Comparison of ENCODE assay signal across 8 cellular contexts in the genomic region with DNA sequence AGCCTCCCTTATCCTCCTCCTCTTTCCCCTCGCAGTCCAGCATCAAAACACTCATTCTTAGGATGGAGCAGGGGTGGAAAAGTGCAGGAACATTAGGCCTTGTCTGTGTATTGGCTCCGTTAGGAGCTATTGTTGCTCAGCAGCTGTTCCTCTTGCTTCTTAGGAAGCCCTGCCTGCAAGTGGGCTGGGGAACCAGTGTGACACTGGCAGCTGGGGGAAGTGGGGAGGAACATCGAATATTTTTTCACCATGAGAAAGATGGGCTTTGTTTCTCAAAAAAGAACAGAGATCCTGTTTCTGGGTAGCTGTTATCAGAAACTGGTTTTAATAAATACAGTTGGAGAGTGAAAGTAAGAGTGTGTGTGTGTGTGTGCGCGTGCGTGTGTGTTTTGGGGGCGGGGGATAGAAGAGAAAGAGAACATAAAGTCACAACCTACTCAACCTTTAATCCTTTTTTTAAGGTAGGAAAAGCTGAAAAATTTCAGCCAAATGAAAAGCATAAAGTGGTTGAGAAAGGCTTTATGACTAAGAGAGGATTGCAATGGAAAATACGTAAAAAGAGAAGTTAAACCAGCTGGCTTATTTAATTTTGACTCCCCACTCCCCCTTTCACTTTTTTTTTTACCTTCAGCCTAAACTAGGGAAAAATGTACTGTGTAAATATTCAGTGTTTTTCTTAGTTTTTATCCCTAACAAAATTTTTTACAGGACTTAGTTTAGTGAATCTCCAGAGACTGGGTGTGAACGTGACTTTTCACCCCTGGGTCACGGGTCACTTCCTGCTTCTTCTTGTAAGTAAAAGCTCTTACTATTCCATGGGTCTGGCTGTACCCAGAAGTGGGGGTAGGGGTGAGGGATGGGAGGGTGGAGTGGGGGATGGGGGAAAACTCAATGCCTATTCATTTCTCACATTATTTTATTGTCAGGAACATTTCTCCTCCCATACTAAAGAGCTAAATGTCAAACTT.
DNase-seq lines count a peak whose midpoint lies in the region; ATAC-seq and TF ChIP-seq lines count a peak whose summit lies in the region.

No MANE protein-coding gene starts in this region.

- no peaks in the 10 kb centered on the region for H3K27me3 Mint-ChIP-seq in activated naive CD4-positive, alpha-beta T cell treated with anti-CD3 and anti-CD28 coated beads, Interleukin-2, amount 10 ng/mL, durations not matched to agents 7 days and 5 days

- peak overlapping the region; percentile 89 for H3K27ac Mint-ChIP-seq in activated naive CD4-positive, alpha-beta T cell treated with anti-CD3 and anti-CD28 coated beads, Interleukin-2, amount 10 ng/mL, durations not matched to agents 7 days and 5 days

- CTCF ChIA-PET in activated naive CD4-positive, alpha-beta T cell treated with anti-CD3 and anti-CD28 coated beads, Interleukin-2, amount 10 ng/mL, durations not matched to agents 7 days and 5 days (lab: Charles Lee), result interaction anchor here (1.1 to 6.3 kb wide), 5 partner anchors 10 to 64 kb away, joined by 3 to 54 read pairs (median 6); no protein-coding TSS in a partner anchor

- ATAC-seq in left ventricle myocardium superior (peak; percentile 72), foreskin keratinocyte (no peak), GM19328 (IDR thresholded peaks at IDR 0.05; ENCODE audit: unreplicated experiment) (no peak)

- H3K27ac ChIP-seq in foreskin keratinocyte, result no peak overlapping the region

- peaks cover 3% of the 10 kb centered on the region for H3K36me3 Mint-ChIP-seq in activated naive CD4-positive, alpha-beta T cell treated with anti-CD3 and anti-CD28 coated beads, Interleukin-2, amount 10 ng/mL, durations not matched to agents 7 days and 5 days

- DNase-seq in activated CD4-positive, CD25-positive, alpha-beta regulatory T cell treated with anti-CD3 and anti-CD28 coated beads, Interleukin-2, amount 50 U/mL, for 16 hours (ENCODE audit: low read depth, low spot score), result peak; percentile 26
- DNase-seq in activated CD4-positive, CD25-positive, alpha-beta regulatory T cell treated with anti-CD3 and anti-CD28 coated beads, Interleukin-2, amount 50 U/mL, for 72 hours, result no peak
- DNase-seq in NCI-H69 (lab: John Stamatoyannopoulos, UW) (peak; percentile 80), left ventricle myocardium superior (peak; percentile 69), skeletal muscle cell (ENCODE audit: low read depth) (peak; percentile 61), foreskin keratinocyte (no peak)
- peak; percentile 74 for DNase-seq in activated naive CD4-positive, alpha-beta T cell treated with anti-CD3 and anti-CD28 coated beads, Interleukin-2, amount 10 ng/mL, durations not matched to agents 7 days and 5 days

- H3K9me3 Mint-ChIP-seq in activated naive CD4-positive, alpha-beta T cell treated with anti-CD3 and anti-CD28 coated beads, Interleukin-2, amount 10 ng/mL, durations not matched to agents 7 days and 5 days, result peaks cover 6% of the 10 kb centered on the region

- H3K27me3 ChIP-seq in foreskin keratinocyte, result no peaks in the 10 kb centered on the region

- intact Hi-C loops in left ventricle myocardium superior (cut with micrococcal nuclease), result loop anchor here (10.0 kb wide), 1 partner anchor 59 kb away; no protein-coding TSS in a partner anchor

- peaks cover 42% of the 10 kb centered on the region for H3K4me1 Mint-ChIP-seq in activated naive CD4-positive, alpha-beta T cell treated with anti-CD3 and anti-CD28 coated beads, Interleukin-2, amount 10 ng/mL, durations not matched to agents 7 days and 5 days

- peak overlapping the region; percentile 1 for H3K4me3 ChIP-seq in skeletal muscle cell (ENCODE audit: low read depth, low read length)

- peak overlapping the region; percentile 68 for H3K4me3 Mint-ChIP-seq in activated naive CD4-positive, alpha-beta T cell treated with anti-CD3 and anti-CD28 coated beads, Interleukin-2, amount 10 ng/mL, durations not matched to agents 7 days and 5 days

- TF ChIP-seq CTCF in foreskin keratinocyte (conservative IDR thresholded peaks at IDR 0.05), result no peak

- H3K4me1 ChIP-seq in foreskin keratinocyte, result peaks cover 7% of the 10 kb centered on the region

Comparison
In these comparisons a context has a peak if more than half of its experiments do, and no peak if none do; other contexts are left out.
1. DNase-seq: peak in activated CD4-positive, CD25-positive, alpha-beta regulatory T cell treated with anti-CD3 and anti-CD28 coated beads, Interleukin-2, amount 50 U/mL, for 16 hours (single experiment), NCI-H69 (single experiment), activated naive CD4-positive, alpha-beta T cell treated with anti-CD3 and anti-CD28 coated beads, Interleukin-2, amount 10 ng/mL, durations not matched to agents 7 days and 5 days (single experiment), left ventricle myocardium superior (single experiment) and skeletal muscle cell (single experiment); none in activated CD4-positive, CD25-positive, alpha-beta regulatory T cell treated with anti-CD3 and anti-CD28 coated beads, Interleukin-2, amount 50 U/mL, for 72 hours (single experiment) and foreskin keratinocyte (0 of 2).